21 cellular contexts compared by ENCODE assay signal in genomic region chr1:20723537-20724363, GRCh38. TPM values are rescaled to one million over a fixed set of nuclear protein-coding genes. Genes with fewer than 3 reads are reported as not detected.
DNase-seq lines count a peak whose midpoint lies in the region; ATAC-seq and TF ChIP-seq lines count a peak whose summit lies in the region.
"Had no signal": no experiment of that assay in that cellular context is flagged by ENCODE, and none has a peak within 500 bp of the region (broad histone marks: within the 10 kb centered on the region; RNA-seq: fewer than 3 reads in every experiment).

No MANE protein-coding gene starts in this region.

- DNase-seq in left ventricle myocardium inferior (peak; percentile 9), right atrium auricular region (ENCODE audit: low spot score) (no peak), mesenteric fat pad (ENCODE audit: low spot score) (peak; percentile 85), aorta (peak; percentile 42 to 73)
- DNase-seq in activated CD8-positive, alpha-beta memory T cell treated with anti-CD3 and anti-CD28 coated beads, Interleukin-2, amount 10 ng/mL, durations not matched to agents 7 days and 5 days: peak; percentile 38
- DNase-seq: activated CD4-positive, alpha-beta T cell treated with anti-CD3 and anti-CD28 coated beads, Interleukin-2, amount 10 ng/mL, durations not matched to agents 24 days and 14 days; activated naive CD8-positive, alpha-beta T cell treated with anti-CD3 and anti-CD28 coated beads, Interleukin-2, amount 50 U/mL, for 24 hours; cortex of kidney; DMS153; GDM1; KG1; NCI-H1694; NCI-H774; retina had no signal

- H3K36me3 ChIP-seq in left ventricle myocardium inferior (no peaks in the 10 kb centered on the region), right atrium auricular region (no peaks in the 10 kb centered on the region), aorta (ENCODE audit: control insufficient read depth in 1 of 2, insufficient read depth in 2 of 2, low read length in 1 of 2) (no peaks in the 10 kb centered on the region)

- H3K27me3 ChIP-seq in left ventricle myocardium inferior (ENCODE audit: low read depth): peaks cover 24% of the 10 kb centered on the region
- H3K27me3 ChIP-seq in right atrium auricular region: no peaks in the 10 kb centered on the region
- H3K27me3 ChIP-seq in aorta (ENCODE audit: control insufficient read depth in 1 of 2, insufficient read depth in 2 of 2, low read length in 1 of 2): no peaks in the 10 kb centered on the region

- WGBS in aorta, 2 donors: 93% methylated on average over 34 to 35 of the region's 35 CpGs

- H3K9me3 Mint-ChIP-seq in activated CD8-positive, alpha-beta memory T cell treated with anti-CD3 and anti-CD28 coated beads, Interleukin-2, amount 10 ng/mL, durations not matched to agents 7 days and 5 days (ENCODE audit: low read depth): no peaks in the 10 kb centered on the region
- H3K9me3 Mint-ChIP-seq: activated CD4-positive, alpha-beta T cell treated with anti-CD3 and anti-CD28 coated beads, Interleukin-2, amount 10 ng/mL, durations not matched to agents 24 days and 14 days; activated naive CD8-positive, alpha-beta T cell treated with anti-CD3 and anti-CD28 coated beads, Interleukin-2, amount 50 U/mL, for 24 hours; CD4-positive, alpha-beta T cell; GM23338 had no signal

- H3K36me3 Mint-ChIP-seq in activated CD8-positive, alpha-beta memory T cell treated with anti-CD3 and anti-CD28 coated beads, Interleukin-2, amount 10 ng/mL, durations not matched to agents 7 days and 5 days: no peaks in the 10 kb centered on the region
- H3K36me3 Mint-ChIP-seq: brain had no signal

- ATAC-seq in activated CD8-positive, alpha-beta memory T cell treated with anti-CD3 and anti-CD28 coated beads, Interleukin-2, amount 10 ng/mL, durations not matched to agents 7 days and 5 days: no peak
- no peak for ATAC-seq in aorta (ENCODE audit: low FRiP score)
- ATAC-seq in GM21737 (IDR thresholded peaks at IDR 0.05; ENCODE audit: unreplicated experiment): no peak
- no peak for ATAC-seq in HG03520 (IDR thresholded peaks at IDR 0.05; ENCODE audit: unreplicated experiment)
- ATAC-seq: activated naive CD8-positive, alpha-beta T cell treated with anti-CD3 and anti-CD28 coated beads, Interleukin-2, amount 50 U/mL, for 24 hours; GM23338 had no signal

- H3K9me3 ChIP-seq in left ventricle myocardium inferior (replicated peaks) (no peaks in the 10 kb centered on the region), right atrium auricular region (no peaks in the 10 kb centered on the region), aorta (ENCODE audit: control insufficient read depth, low read length) (no peaks in the 10 kb centered on the region)

- H3K27me3 Mint-ChIP-seq in activated CD8-positive, alpha-beta memory T cell treated with anti-CD3 and anti-CD28 coated beads, Interleukin-2, amount 10 ng/mL, durations not matched to agents 7 days and 5 days: peaks cover 24% of the 10 kb centered on the region

- CTCF ChIA-PET in activated CD8-positive, alpha-beta memory T cell treated with anti-CD3 and anti-CD28 coated beads, Interleukin-2, amount 10 ng/mL, durations not matched to agents 7 days and 5 days (lab: Charles Lee): interaction anchor here (0.7 kb wide), 1 partner anchor 63 kb away, joined by 3 read pairs; no protein-coding TSS in a partner anchor

- peaks cover 1% of the 10 kb centered on the region for H3K4me1 Mint-ChIP-seq in activated CD8-positive, alpha-beta memory T cell treated with anti-CD3 and anti-CD28 coated beads, Interleukin-2, amount 10 ng/mL, durations not matched to agents 7 days and 5 days
- H3K4me1 Mint-ChIP-seq: activated CD4-positive, alpha-beta T cell treated with anti-CD3 and anti-CD28 coated beads, Interleukin-2, amount 10 ng/mL, durations not matched to agents 24 days and 14 days had no signal

- H3K27ac ChIP-seq in left ventricle myocardium inferior (replicated peaks): no peak overlapping the region
- no peak overlapping the region for H3K27ac ChIP-seq in right atrium auricular region
- H3K27ac ChIP-seq in aorta (ENCODE audit: low read depth in 1 of 2, low read length in 2 of 2): no peak overlapping the region

- H3K4me3 ChIP-seq in left ventricle myocardium inferior (no peak overlapping the region), right atrium auricular region (no peak overlapping the region), aorta (ENCODE audit: low read length in 2 of 2) (no peak overlapping the region)
- H3K4me3 ChIP-seq: GM23338 had no signal

- TF ChIP-seq CTCF in left ventricle myocardium inferior (IDR thresholded peaks at IDR 0.05; ENCODE audit: borderline replicate concordance): no peak
- no peak for TF ChIP-seq CTCF in right atrium auricular region (IDR thresholded peaks at IDR 0.05)

- H3K27ac Mint-ChIP-seq in activated CD8-positive, alpha-beta memory T cell treated with anti-CD3 and anti-CD28 coated beads, Interleukin-2, amount 10 ng/mL, durations not matched to agents 7 days and 5 days: no peak overlapping the region
- H3K27ac Mint-ChIP-seq: activated CD4-positive, alpha-beta T cell treated with anti-CD3 and anti-CD28 coated beads, Interleukin-2, amount 10 ng/mL, durations not matched to agents 24 days and 14 days; activated naive CD8-positive, alpha-beta T cell treated with anti-CD3 and anti-CD28 coated beads, Interleukin-2, amount 50 U/mL, for 24 hours; brain; CD4-positive, alpha-beta T cell; GM23338 had no signal

- no peak overlapping the region for H3K4me3 Mint-ChIP-seq in activated CD8-positive, alpha-beta memory T cell treated with anti-CD3 and anti-CD28 coated beads, Interleukin-2, amount 10 ng/mL, durations not matched to agents 7 days and 5 days
- H3K4me3 Mint-ChIP-seq: activated CD4-positive, alpha-beta T cell treated with anti-CD3 and anti-CD28 coated beads, Interleukin-2, amount 10 ng/mL, durations not matched to agents 24 days and 14 days; activated naive CD8-positive, alpha-beta T cell treated with anti-CD3 and anti-CD28 coated beads, Interleukin-2, amount 50 U/mL, for 24 hours; brain; CD4-positive, alpha-beta T cell; GM23338 had no signal

- intact Hi-C loops in left ventricle myocardium inferior (cut with micrococcal nuclease) (no loop called here), aorta (cut with DNase I) (no loop called here)

- no peaks in the 10 kb centered on the region for H3K4me1 ChIP-seq in left ventricle myocardium inferior
- no peaks in the 10 kb centered on the region for H3K4me1 ChIP-seq in right atrium auricular region
- H3K4me1 ChIP-seq in aorta (ENCODE audit: control insufficient read depth in 1 of 2, insufficient read depth in 2 of 2, low read length in 2 of 2): no peaks in the 10 kb centered on the region

RNA-seq across cellular contexts. Expression of gene KIF17, which starts 5.9 kb away (rescaled TPM):
- total RNA-seq in left ventricle myocardium inferior (4.6 TPM), right atrium auricular region (1 to 10 TPM; 2.6 to 6.0 TPM), mesenteric fat pad (4.6 TPM), aorta (1 to 10 TPM; 2.5 to 3.2 TPM)
- total RNA-seq in activated CD8-positive, alpha-beta memory T cell treated with anti-CD3 and anti-CD28 coated beads, Interleukin-2, amount 10 ng/mL, durations not matched to agents 7 days and 5 days: not detected
- 1 to 10 TPM in 1 of 2 donors, under 1 TPM in 1; 0.49 to 2.6 TPM for polyA plus RNA-seq in aorta
- total RNA-seq: activated CD4-positive, alpha-beta T cell treated with anti-CD3 and anti-CD28 coated beads, Interleukin-2, amount 10 ng/mL, durations not matched to agents 24 days and 14 days; CD4-positive, alpha-beta T cell; T-helper 1 cell treated with Interleukin-12 subunit alpha and Interleukin-12 subunit beta and Interleukin-4 antibody, amounts not matched to agents 30 ng/mL and 1 ng/mL, for 36 hours had no signal

RNA-seq across cellular contexts. Expression of gene SH2D5, which starts 8.8 kb away (rescaled TPM):
- total RNA-seq in left ventricle myocardium inferior: not detected
- under 1 TPM in 1 of 2 donors, not detected in 1; 0.63 TPM for total RNA-seq in right atrium auricular region
- total RNA-seq in activated CD8-positive, alpha-beta memory T cell treated with anti-CD3 and anti-CD28 coated beads, Interleukin-2, amount 10 ng/mL, durations not matched to agents 7 days and 5 days: not detected
- total RNA-seq in mesenteric fat pad: 0.22 TPM
- under 1 TPM; 0.26 to 0.39 TPM for total RNA-seq in aorta
- polyA plus RNA-seq in aorta: under 1 TPM in 1 of 2 donors, not detected in 1; 0.13 TPM
- total RNA-seq: subcutaneous adipose tissue had no signal
